ENCODE assay signal across 27 cellular contexts in the genomic region with DNA sequence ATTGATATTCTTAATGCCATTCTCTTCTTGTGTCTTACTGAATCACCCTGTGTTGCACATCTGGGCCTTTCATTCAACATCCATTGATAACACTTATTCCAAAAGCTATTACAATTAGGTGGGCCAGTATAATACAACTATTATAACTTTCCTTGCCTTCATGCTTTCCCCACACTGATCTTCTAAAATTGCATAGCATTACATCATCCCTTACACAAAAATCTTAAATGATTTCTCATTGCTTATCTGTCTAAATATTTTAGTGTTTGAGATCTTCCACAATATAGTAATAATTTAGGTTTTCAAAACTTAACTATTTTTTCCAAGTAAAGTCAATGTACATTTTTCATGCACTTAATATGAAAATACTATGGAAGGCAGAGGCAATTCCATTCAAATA.
"Had no signal": no experiment of that assay in that cellular context is flagged by ENCODE, and none has a peak within 500 bp of the region (broad histone marks: within the 10 kb centered on the region; RNA-seq: fewer than 3 reads in every experiment).

No MANE protein-coding gene starts in this region.

- H3K36me3 ChIP-seq: left lung, lower lobe of right lung, pancreas, prostate gland, sigmoid colon, spleen, thyroid gland, transverse colon, upper lobe of left lung, vagina had no signal

- H3K4me1 ChIP-seq: left lung, lower lobe of right lung, pancreas, prostate gland, sigmoid colon, spleen, testis, thyroid gland, transverse colon, upper lobe of left lung, vagina had no signal

- H3K4me3 ChIP-seq: left lung, lower lobe of right lung, pancreas, prostate gland, sigmoid colon, spleen, testis, thyroid gland, transverse colon, upper lobe of left lung, vagina had no signal

- H3K9me3 ChIP-seq: left lung, lower lobe of right lung, pancreas, prostate gland, sigmoid colon, testis, thyroid gland, transverse colon, upper lobe of left lung, vagina had no signal

- H3K27ac ChIP-seq: left lung, lower lobe of right lung, pancreas, prostate gland, sigmoid colon, spleen, testis, thyroid gland, transverse colon, upper lobe of left lung, vagina had no signal

- ATAC-seq: left colon; left lung; lower lobe of right lung; naive thymus-derived CD8-positive, alpha-beta T cell; pancreas; right cardiac atrium; stimulated activated memory B cell treated with anti-CD40 and anti-IgM and Interleukin-4, amounts not matched to agents 10 μg/mL and 1 μg/mL and 100 μg/mL, for 72 hours; stimulated activated naive CD8-positive, alpha-beta T cell treated with anti-CD3 and anti-CD28 coated beads, Interleukin-15, amount 100 ng/mL, for 72 hours had no signal

- H3K27me3 ChIP-seq: left lung, pancreas, sigmoid colon, spleen, testis, thyroid gland, transverse colon, upper lobe of left lung, vagina had no signal

- DNase-seq: hippocampal formation; left colon; left lung; lower lobe of right lung; mammary epithelial cell; mesenchymal stem cell; naive thymus-derived CD8-positive, alpha-beta T cell; nucleus accumbens; pancreas; posterior cingulate gyrus; retina; right cardiac atrium; sigmoid colon; small intestine; spleen; stimulated activated CD4-positive, alpha-beta T cell treated with anti-CD3 and anti-CD28 coated beads, Interleukin-2, amount 100 ng/mL, for 48 hours; stimulated activated CD4-positive, alpha-beta T cell treated with anti-CD3 and anti-CD28 coated beads, Interleukin-4, amount 100 ng/mL, for 4 hours; stimulated activated CD8-positive, alpha-beta memory T cell treated with anti-CD3 and anti-CD28 coated beads, Interleukin-4, amount 100 ng/mL, for 48 hours; stimulated activated naive CD4-positive, alpha-beta T cell treated with Interleukin-2 at 50 U/mL for 16 hours; stimulated activated naive CD8-positive, alpha-beta T cell treated with anti-CD3 and anti-CD28 coated beads, Interleukin-15, amount 100 ng/mL, for 72 hours; testis; thyroid gland; transverse colon; upper lobe of left lung had no signal
